Comparison of ENCODE assay signal across 1 cellular context in genomic region chr3:184656991-184657669, GRCh38.
TF ChIP-seq lines count a peak whose summit lies in the region.

No MANE protein-coding gene starts in this region.

TF ChIP-seq in GM12878, 131 proteins besides CTCF, POLR2A, EP300 and RAD21 (continued from another document and continues in another):
- TF ChIP-seq ZBTB40 (IDR thresholded peaks at IDR 0.05; ENCODE audit: borderline replicate concordance) (no peak), GABPA (IDR thresholded peaks at IDR 0.05; ENCODE audit: low read depth) (no peak), CBX3 (IDR thresholded peaks at IDR 0.05; ENCODE audit: borderline replicate concordance, low read depth) (no peak), ATF2 (IDR thresholded peaks at IDR 0.05; ENCODE audit: low read length) (peak; percentile 63), JUNB (IDR thresholded peaks at IDR 0.05) (peak; percentile 63), IKZF2 (IDR thresholded peaks at IDR 0.05) (peak; percentile 62 to 67), CREM (IDR thresholded peaks at IDR 0.05; ENCODE audit: low read depth) (peak; percentile 44; the same call in 1 of the 2 replicates), NFIC (IDR thresholded peaks at IDR 0.05; ENCODE audit: low read depth, low read length) (peak; percentile 51; the same call in 1 of the 2 replicates), SP1 (IDR thresholded peaks at IDR 0.05; ENCODE audit: low read depth, low read length) (peak; percentile 30), TCF12 (IDR thresholded peaks at IDR 0.05; ENCODE audit: low read depth, low read length) (peak; percentile 95), WRNIP1 (IDR thresholded peaks at IDR 0.05; ENCODE audit: borderline replicate concordance, low read depth, low read length) (no peak), NBN (IDR thresholded peaks at IDR 0.05) (peak; percentile 76; the same call in 1 of the 2 replicates), YY1 (IDR thresholded peaks at IDR 0.05; ENCODE audit: low read depth, low read length) (no peak), CREB1 (IDR thresholded peaks at IDR 0.05; ENCODE audit: low read depth) (0 out of 2 replicates have a peak, but pooled peaks have one; percentile 10), CHD2 (IDR thresholded peaks at IDR 0.05; ENCODE audit: borderline replicate concordance, low read depth, low read length) (no peak), HDAC2 (IDR thresholded peaks at IDR 0.05) (no peak), RELB (IDR thresholded peaks at IDR 0.05; ENCODE audit: low read depth) (peak; percentile 56; the same call in 1 of the 2 replicates), BHLHE40 (IDR thresholded peaks at IDR 0.05; ENCODE audit: borderline replicate concordance in 1 of 2, low read depth in 2 of 2, low read length in 1 of 2) (peak; percentile 15 to 42; a peak in 1 of 4 replicates), ZNF384 (IDR thresholded peaks at IDR 0.05; ENCODE audit: borderline replicate concordance, low read depth, low read length) (no peak), ZNF207 (IDR thresholded peaks at IDR 0.05; ENCODE audit: borderline replicate concordance) (no peak), ZBTB4 (CRISPR knock-in tag; IDR thresholded peaks at IDR 0.05) (no peak), MTA2 (IDR thresholded peaks at IDR 0.05; ENCODE audit: low read depth) (peak; percentile 34; the same call in 1 of the 2 replicates), IKZF1 (conservative IDR thresholded peaks at IDR 0.05) (peak; percentile 43; the same call in 1 of the 2 replicates), KLF5 (IDR thresholded peaks at IDR 0.05; ENCODE audit: partially characterized antibody) (peak; percentile 69), ZBTB33 (IDR thresholded peaks at IDR 0.05) (no peak), EED (IDR thresholded peaks at IDR 0.05; ENCODE audit: low read depth) (peak; percentile 21; the same call in 1 of the 2 replicates), CBFB (IDR thresholded peaks at IDR 0.05; ENCODE audit: low read depth) (peak; percentile 49; the same call in 1 of the 2 replicates), FOXM1 (IDR thresholded peaks at IDR 0.05; ENCODE audit: low read depth, low read length) (no peak), RAD51 (IDR thresholded peaks at IDR 0.05) (no peak), TCF3 (IDR thresholded peaks at IDR 0.05; ENCODE audit: borderline replicate concordance, insufficient read depth, low read depth, low read length) (peak; percentile 84), BRCA1 (IDR thresholded peaks at IDR 0.05; ENCODE audit: low read depth, low read length) (no peak), SIX5 (IDR thresholded peaks at IDR 0.05; ENCODE audit: low read depth, low read length, severe bottlenecking) (no peak), MLLT1 (IDR thresholded peaks at IDR 0.05) (0 out of 2 replicates have a peak, but pooled peaks have one; percentile 38), POU2F2 (IDR thresholded peaks at IDR 0.05; ENCODE audit: borderline replicate concordance, low read depth, low read length) (peak; percentile 31; the same call in 1 of the 3 replicates), ZBTB11 (CRISPR knock-in tag; IDR thresholded peaks at IDR 0.05) (no peak), FOXK2 (IDR thresholded peaks at IDR 0.05) (peak; percentile 85), E4F1 (IDR thresholded peaks at IDR 0.05; ENCODE audit: borderline replicate concordance, partially characterized antibody) (no peak)
